In the genomic region with DNA sequence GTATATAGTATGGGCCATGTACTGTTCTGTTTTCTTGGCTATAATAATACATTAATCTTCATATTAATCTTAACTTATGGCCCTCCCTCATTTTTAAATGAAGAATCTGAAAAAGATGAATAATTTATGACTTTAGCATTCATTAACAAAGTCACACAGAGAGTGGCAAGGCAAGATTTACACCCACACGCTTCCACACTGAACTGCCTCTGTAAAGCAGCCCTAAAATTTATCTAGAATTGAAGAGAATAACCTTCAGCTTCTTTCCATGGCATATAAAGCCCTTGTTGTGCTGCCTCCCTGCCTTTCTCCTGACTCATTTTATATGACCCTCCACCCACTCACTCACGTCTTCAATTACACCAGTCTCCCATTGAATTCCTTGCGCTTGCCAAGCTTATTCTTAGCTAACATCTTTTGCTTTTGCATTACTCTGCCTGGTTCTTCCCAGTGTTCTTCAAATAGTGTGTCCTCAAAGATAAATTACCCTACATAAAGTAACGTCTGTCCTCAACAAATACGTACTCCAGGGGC, we compare ENCODE assay signal across 13 cellular contexts.
DNase-seq lines count a peak whose midpoint lies in the region; ATAC-seq and TF ChIP-seq lines count a peak whose summit lies in the region.
"Had no signal": no experiment of that assay in that cellular context is flagged by ENCODE, and none has a peak within 500 bp of the region (broad histone marks: within the 10 kb centered on the region; RNA-seq: fewer than 3 reads in every experiment).

No MANE protein-coding gene starts in this region.

- H2AFZ ChIP-seq in HCT116 (ENCODE audit: low read depth, low read length, poor library complexity, severe bottlenecking), result peak overlapping the region; percentile 75

- H3K36me3 ChIP-seq in HCT116 (ENCODE audit: control insufficient read depth in 1 of 2, insufficient read depth in 2 of 2, low read length in 2 of 2), result no peaks in the 10 kb centered on the region
- H3K36me3 ChIP-seq: stomach had no signal

- no peaks in the 10 kb centered on the region for H4K20me1 ChIP-seq in HCT116 (ENCODE audit: insufficient read depth)

- H3K4me1 ChIP-seq in HCT116 (ENCODE audit: control insufficient read depth in 1 of 2, insufficient read depth in 2 of 2, low read length in 2 of 2), result peaks cover 7 to 11% of the 10 kb centered on the region in 2 experiments; a peak in 3 of 4 replicates
- H3K4me1 ChIP-seq: stomach had no signal

- in situ Hi-C loops in SK-MEL-5 (cut with HindIII; ENCODE audit: low pct_unique_long_range_greater_than_20kb, low sequenced_read_pairs), result no loop called here

- CTCF ChIA-PET in HCT116 (lab: Charles Lee), result no interaction called here

- peak overlapping the region in 1 of 2 experiments; percentile 11; a peak in 1 of 4 replicates for H3K4me3 ChIP-seq in HCT116 (replicated peaks in 1 of 2; ENCODE audit: low read depth in 1 of 2, low read length in 2 of 2)
- H3K4me3 ChIP-seq in fibroblast of pulmonary artery (replicated peaks; ENCODE audit: low read depth, low read length), result no peak overlapping the region
- H3K4me3 ChIP-seq: stomach had no signal

- TF ChIP-seq POLR2A in HCT116 (IDR thresholded peaks at IDR 0.05; ENCODE audit: borderline replicate concordance, extremely low read depth, insufficient read depth, insufficient read length), result no peak

- POLR2A ChIA-PET in HCT116 (lab: Charles Lee), result no interaction called here

- peak overlapping the region; percentile 54 for H3K4me2 ChIP-seq in HCT116 (ENCODE audit: low read length)

- DNase-seq in HCT116 (ENCODE audit: low read depth, low spot score) (peak; percentile 66), SK-MEL-5 (ENCODE audit: low read depth, low spot score) (peak; percentile 63), fibroblast of pulmonary artery (ENCODE audit: low read depth) (peak; percentile 84), putamen (ENCODE audit: low spot score) (peak; percentile 20), left lobe of liver (ENCODE audit: low spot score) (no peak), DMS153 treated with DMSO at 0.1 percent for 48 hours (lab: John Stamatoyannopoulos, UW; ENCODE audit: unreplicated experiment) (no peak)
- no peak for DNase-seq in activated naive CD4-positive, alpha-beta T cell treated with Interleukin-2 at 50 U/mL for 16 hours
- DNase-seq: GF-D8; left colon; naive thymus-derived CD8-positive, alpha-beta T cell; stomach had no signal

- no peak for TF ChIP-seq CTCF in HCT116 (IDR thresholded peaks at IDR 0.05 in 2 of 3, conservative IDR thresholded peaks at IDR 0.05 in 1 of 3; ENCODE audit: borderline replicate concordance in 1 of 3, insufficient read depth in 1 of 3, low read depth in 2 of 3, low read length in 2 of 3)
- no peak for TF ChIP-seq CTCF in fibroblast of pulmonary artery (IDR thresholded peaks at IDR 0.05; ENCODE audit: low read length, missing control alignments)

- H3K27me3 ChIP-seq in HCT116 (ENCODE audit: insufficient read depth, low read length), result no peaks in the 10 kb centered on the region
- H3K27me3 ChIP-seq: stomach had no signal

- no peak overlapping the region for H3K9ac ChIP-seq in HCT116 (ENCODE audit: low read length)

- H3K79me2 ChIP-seq in HCT116 (ENCODE audit: insufficient read depth, low read length), result no peaks in the 10 kb centered on the region

- ATAC-seq in HCT116, result peak; percentile 78
- no peak for ATAC-seq in HG03045 (IDR thresholded peaks at IDR 0.05; ENCODE audit: unreplicated experiment)
- no peak for ATAC-seq in left lobe of liver
- ATAC-seq: left colon; naive thymus-derived CD8-positive, alpha-beta T cell; sciatic nerve had no signal

- no peak for TF ChIP-seq RAD21 in HCT116 (IDR thresholded peaks at IDR 0.05; ENCODE audit: low read depth)

- RAD21 ChIA-PET in HCT116 (lab: Charles Lee; ENCODE audit: low non-redundant PET in 1 of 2, low total read pairs in 2 of 2, uncharacterized antibody in 2 of 2, unreplicated experiment in 2 of 2), result no interaction called here

- H3K9me2 ChIP-seq in HCT116 (ENCODE audit: insufficient read depth), result no peaks in the 10 kb centered on the region

- intact Hi-C loops in HCT116 (cut with micrococcal nuclease), result no loop called here

- BruUV-seq in HCT116 (replicated peaks; lab: Mats Ljungman, UMichigan), result no TSS peak

- H3K9me3 ChIP-seq in HCT116 (ENCODE audit: control insufficient read depth in 1 of 2, insufficient read depth in 1 of 2, low read depth in 1 of 2, low read length in 2 of 2), result no peaks in the 10 kb centered on the region

- peak overlapping the region; percentile 29; the same call in 1 of the 2 replicates for H3K27ac ChIP-seq in HCT116 (ENCODE audit: low read depth, low read length)
- H3K27ac ChIP-seq: stomach had no signal

TF ChIP-seq in HCT116, 20 proteins besides CTCF, POLR2A, EP300 and RAD21:
- TF ChIP-seq SRF (IDR thresholded peaks at IDR 0.05; ENCODE audit: low read depth) (no peak), EGR1 (IDR thresholded peaks at IDR 0.05; ENCODE audit: low read depth) (peak; percentile 90), POLR2AphosphoS5 (IDR thresholded peaks at IDR 0.05; ENCODE audit: low read depth, low read length) (no peak), TCF7L2 (IDR thresholded peaks at IDR 0.05; ENCODE audit: borderline replicate concordance, extremely low read depth, insufficient read depth, insufficient read length) (no peak), YY1 (IDR thresholded peaks at IDR 0.05; ENCODE audit: extremely low read depth, insufficient replicate concordance, low read depth, low read length) (no peak), JUND (IDR thresholded peaks at IDR 0.05) (peak; percentile 42; the same call in 1 of the 2 replicates), SIN3A (IDR thresholded peaks at IDR 0.05; ENCODE audit: low read depth) (no peak), ELF1 (IDR thresholded peaks at IDR 0.05; ENCODE audit: borderline replicate concordance, low read depth) (no peak), ZNF274 (IDR thresholded peaks at IDR 0.05; ENCODE audit: low read depth, low read length) (no peak), EZH2 (IDR thresholded peaks at IDR 0.05) (no peak), CEBPB (IDR thresholded peaks at IDR 0.05; ENCODE audit: low read depth) (0 out of 2 replicates have a peak, but pooled peaks have one; percentile 14), EZH2phosphoT487 (IDR thresholded peaks at IDR 0.05; ENCODE audit: borderline replicate concordance) (no peak), ZFX (IDR thresholded peaks at IDR 0.05) (no peak), SP1 (IDR thresholded peaks at IDR 0.05; ENCODE audit: low read depth) (peak; percentile 51; the same call in 1 of the 2 replicates), CBX3 (IDR thresholded peaks at IDR 0.05; ENCODE audit: low read depth) (0 out of 2 replicates have a peak, but pooled peaks have one; percentile 41), FOSL1 (IDR thresholded peaks at IDR 0.05; ENCODE audit: low read depth) (peak; percentile 45; the same call in 1 of the 2 replicates)
- TF ChIP-seq, protein P1, sequence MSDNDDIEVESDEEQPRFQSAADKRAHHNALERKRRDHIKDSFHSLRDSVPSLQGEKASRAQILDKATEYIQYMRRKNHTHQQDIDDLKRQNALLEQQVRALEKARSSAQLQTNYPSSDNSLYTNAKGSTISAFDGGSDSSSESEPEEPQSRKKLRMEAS (IDR thresholded peaks at IDR 0.05), result no peak
- TF ChIP-seq, protein P2, sequence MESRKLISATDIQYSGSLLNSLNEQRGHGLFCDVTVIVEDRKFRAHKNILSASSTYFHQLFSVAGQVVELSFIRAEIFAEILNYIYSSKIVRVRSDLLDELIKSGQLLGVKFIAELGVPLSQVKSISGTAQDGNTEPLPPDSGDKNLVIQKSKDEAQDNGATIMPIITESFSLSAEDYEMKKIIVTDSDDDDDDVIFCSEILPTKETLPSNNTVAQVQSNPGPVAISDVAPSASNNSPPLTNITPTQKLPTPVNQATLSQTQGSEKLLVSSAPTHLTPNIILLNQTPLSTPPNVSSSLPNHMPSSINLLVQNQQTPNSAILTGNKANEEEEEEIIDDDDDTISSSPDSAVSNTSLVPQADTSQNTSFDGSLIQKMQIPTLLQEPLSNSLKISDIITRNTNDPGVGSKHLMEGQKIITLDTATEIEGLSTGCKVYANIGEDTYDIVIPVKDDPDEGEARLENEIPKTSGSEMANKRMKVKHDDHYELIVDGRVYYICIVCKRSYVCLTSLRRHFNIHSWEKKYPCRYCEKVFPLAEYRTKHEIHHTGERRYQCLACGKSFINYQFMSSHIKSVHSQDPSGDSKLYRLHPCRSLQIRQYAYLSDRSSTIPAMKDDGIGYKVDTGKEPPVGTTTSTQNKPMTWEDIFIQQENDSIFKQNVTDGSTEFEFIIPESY (IDR thresholded peaks at IDR 0.05; ENCODE audit: extremely low read depth, insufficient replicate concordance, low read length), result no peak
- TF ChIP-seq, protein P3, sequence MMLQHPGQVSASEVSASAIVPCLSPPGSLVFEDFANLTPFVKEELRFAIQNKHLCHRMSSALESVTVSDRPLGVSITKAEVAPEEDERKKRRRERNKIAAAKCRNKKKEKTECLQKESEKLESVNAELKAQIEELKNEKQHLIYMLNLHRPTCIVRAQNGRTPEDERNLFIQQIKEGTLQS (IDR thresholded peaks at IDR 0.05), result no peak
- TF ChIP-seq, protein P4, sequence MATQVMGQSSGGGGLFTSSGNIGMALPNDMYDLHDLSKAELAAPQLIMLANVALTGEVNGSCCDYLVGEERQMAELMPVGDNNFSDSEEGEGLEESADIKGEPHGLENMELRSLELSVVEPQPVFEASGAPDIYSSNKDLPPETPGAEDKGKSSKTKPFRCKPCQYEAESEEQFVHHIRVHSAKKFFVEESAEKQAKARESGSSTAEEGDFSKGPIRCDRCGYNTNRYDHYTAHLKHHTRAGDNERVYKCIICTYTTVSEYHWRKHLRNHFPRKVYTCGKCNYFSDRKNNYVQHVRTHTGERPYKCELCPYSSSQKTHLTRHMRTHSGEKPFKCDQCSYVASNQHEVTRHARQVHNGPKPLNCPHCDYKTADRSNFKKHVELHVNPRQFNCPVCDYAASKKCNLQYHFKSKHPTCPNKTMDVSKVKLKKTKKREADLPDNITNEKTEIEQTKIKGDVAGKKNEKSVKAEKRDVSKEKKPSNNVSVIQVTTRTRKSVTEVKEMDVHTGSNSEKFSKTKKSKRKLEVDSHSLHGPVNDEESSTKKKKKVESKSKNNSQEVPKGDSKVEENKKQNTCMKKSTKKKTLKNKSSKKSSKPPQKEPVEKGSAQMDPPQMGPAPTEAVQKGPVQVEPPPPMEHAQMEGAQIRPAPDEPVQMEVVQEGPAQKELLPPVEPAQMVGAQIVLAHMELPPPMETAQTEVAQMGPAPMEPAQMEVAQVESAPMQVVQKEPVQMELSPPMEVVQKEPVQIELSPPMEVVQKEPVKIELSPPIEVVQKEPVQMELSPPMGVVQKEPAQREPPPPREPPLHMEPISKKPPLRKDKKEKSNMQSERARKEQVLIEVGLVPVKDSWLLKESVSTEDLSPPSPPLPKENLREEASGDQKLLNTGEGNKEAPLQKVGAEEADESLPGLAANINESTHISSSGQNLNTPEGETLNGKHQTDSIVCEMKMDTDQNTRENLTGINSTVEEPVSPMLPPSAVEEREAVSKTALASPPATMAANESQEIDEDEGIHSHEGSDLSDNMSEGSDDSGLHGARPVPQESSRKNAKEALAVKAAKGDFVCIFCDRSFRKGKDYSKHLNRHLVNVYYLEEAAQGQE (IDR thresholded peaks at IDR 0.05; ENCODE audit: low read depth), result no peak

Comparison
In these comparisons a context has a peak if more than half of its experiments do, and no peak if none do; other contexts are left out.
1. DNase-seq: peak in HCT116 (single experiment), SK-MEL-5 (single experiment), fibroblast of pulmonary artery (single experiment) and putamen (single experiment); none in left lobe of liver (single experiment), activated naive CD4-positive, alpha-beta T cell treated with Interleukin-2 at 50 U/mL for 16 hours (single experiment) and DMS153 treated with DMSO at 0.1 percent for 48 hours (single experiment).